Comparison of ENCODE assay signal across 8 cellular contexts in genomic region chr14:75427126-75427481, GRCh38. TPM values are rescaled to one million over a fixed set of nuclear protein-coding genes. Genes with fewer than 3 reads are reported as not detected.
DNase-seq lines count a peak whose midpoint lies in the region; ATAC-seq and TF ChIP-seq lines count a peak whose summit lies in the region.

No MANE protein-coding gene starts in this region.

- H3K4me2 ChIP-seq in BLaER1, result peak overlapping the region; percentile 97

- H3K9ac ChIP-seq in BLaER1, result peak overlapping the region; percentile 81

- peaks cover 22% of the 10 kb centered on the region; the same call in 1 of the 2 replicates for H3K27me3 ChIP-seq in BLaER1
- H3K27me3 ChIP-seq in esophagus squamous epithelium, result no peaks in the 10 kb centered on the region

- CTCF ChIA-PET in RWPE1 (lab: Yijun Ruan, JAX), result no interaction called here

- H3K27ac ChIP-seq in BLaER1, result peak overlapping the region; percentile 78; the same call in 1 of the 2 replicates
- peak overlapping the region; percentile 74 for H3K27ac ChIP-seq in RWPE1
- peak overlapping the region; percentile 86 to 93 (median 91) for H3K27ac ChIP-seq in esophagus squamous epithelium

- intact Hi-C loops in esophagus squamous epithelium (cut with DNase I), result no loop called here

- H3K9me3 ChIP-seq in BLaER1, result no peaks in the 10 kb centered on the region
- H3K9me3 ChIP-seq in esophagus squamous epithelium, result no peaks in the 10 kb centered on the region

- H3K36me3 ChIP-seq in BLaER1 (peaks cover 6% of the 10 kb centered on the region), esophagus squamous epithelium (peaks cover 0 to 4% (median 0%) of the 10 kb centered on the region in 3 donors)

- ATAC-seq in GM21528 (IDR thresholded peaks at IDR 0.05; ENCODE audit: low FRiP score, unreplicated experiment) (peak; percentile 26), omental fat pad (ENCODE audit: low FRiP score) (peak; percentile 1)

- TF ChIP-seq CTCF in RWPE1 (conservative IDR thresholded peaks at IDR 0.05; ENCODE audit: low read depth) (no peak), esophagus squamous epithelium (IDR thresholded peaks at IDR 0.05) (no peak), omental fat pad (IDR thresholded peaks at IDR 0.05) (no peak)

- no peak for TF ChIP-seq POLR2A in esophagus squamous epithelium (IDR thresholded peaks at IDR 0.05)

- whole genome bisulfite sequencing in esophagus squamous epithelium, 2 donors, result 0 to 20% methylated on average over 4 to 5 of the region's 15 CpGs

- POLR2A ChIA-PET in RWPE1 (lab: Yijun Ruan, JAX; ENCODE audit: low non-redundant PET), result interaction anchor here (0.6 kb wide), 1 partner anchor 1424 kb away, joined by 3 read pairs; no protein-coding TSS in a partner anchor

- DNase-seq in RWPE1 (ENCODE audit: low spot score) (no peak), esophagus squamous epithelium (lab: John Stamatoyannopoulos, UW) (no peak), omental fat pad (ENCODE audit: low spot score) (no peak), NK-92 (lab: John Stamatoyannopoulos, UW; ENCODE audit: unreplicated experiment) (no peak), AG08396 (ENCODE audit: low spot score) (no peak), GF-D8 (lab: John Stamatoyannopoulos, UW) (no peak)

- H3K4me1 ChIP-seq in BLaER1, result peaks cover 55% of the 10 kb centered on the region
- peaks cover 32 to 61% (median 40%) of the 10 kb centered on the region in 3 donors for H3K4me1 ChIP-seq in esophagus squamous epithelium

- peaks cover 35% of the 10 kb centered on the region; the same call in 1 of the 2 replicates for H4K20me1 ChIP-seq in BLaER1

- H3K4me3 ChIP-seq in BLaER1, result peak overlapping the region; percentile 87
- H3K4me3 ChIP-seq in esophagus squamous epithelium, result peak overlapping the region; percentile 60 to 83 (median 78)

RNA-seq across cellular contexts. Expression of gene JDP2, which starts 0.7 kb away (rescaled TPM):
- 10 to 100 TPM; 20.9 to 41.8 (median 36.9) TPM for total RNA-seq in esophagus squamous epithelium
- 100 to 1,000 TPM in 1 of 4 donors, 10 to 100 TPM in 3; 59.7 to 141 (median 78.4) TPM for total RNA-seq in omental fat pad
